1 cellular context compared by ENCODE assay signal in genomic region chr14:70685480-70686197, GRCh38.
TF ChIP-seq lines count a peak whose summit lies in the region.

No MANE protein-coding gene starts in this region.

TF ChIP-seq in GM23338, 12 proteins besides CTCF, POLR2A, EP300 and RAD21 (continued from another document):
- peak; percentile 72 for TF ChIP-seq ZNF462 (CRISPR knock-in tag; IDR thresholded peaks at IDR 0.05)
